ENCODE assay signal across 1 cellular context in genomic region chr1:204331275-204331674, GRCh38.
TF ChIP-seq lines count a peak whose summit lies in the region.

No MANE protein-coding gene starts in this region.

TF ChIP-seq in A549, 52 proteins besides CTCF, POLR2A, EP300 and RAD21:
- TF ChIP-seq GATA3 (IDR thresholded peaks at IDR 0.05; ENCODE audit: borderline replicate concordance) (no peak), JUN (IDR thresholded peaks at IDR 0.05) (no peak), REST (IDR thresholded peaks at IDR 0.05) (no peak), MAZ (IDR thresholded peaks at IDR 0.05; ENCODE audit: borderline replicate concordance, low read depth, low read length) (no peak), FOXS1 (CRISPR knock-in tag; IDR thresholded peaks at IDR 0.05) (no peak), FOSB (CRISPR knock-in tag; IDR thresholded peaks at IDR 0.05) (no peak), PHF8 (IDR thresholded peaks at IDR 0.05; ENCODE audit: borderline replicate concordance, low read depth) (no peak), KDM5A (IDR thresholded peaks at IDR 0.05) (no peak)
